Comparison of ENCODE assay signal across 20 cellular contexts in genomic region chr5:8934455-8934854, GRCh38.
DNase-seq lines count a peak whose midpoint lies in the region; ATAC-seq, FAIRE-seq and TF ChIP-seq lines count a peak whose summit lies in the region.
"Had no signal": no experiment of that assay in that cellular context is flagged by ENCODE, and none has a peak within 500 bp of the region (broad histone marks: within the 10 kb centered on the region; RNA-seq: fewer than 3 reads in every experiment).

No MANE protein-coding gene starts in this region.

- H3K27me3 ChIP-seq in mammary epithelial cell (ENCODE audit: insufficient read depth, low read length) (no peaks in the 10 kb centered on the region), WERI-Rb-1 (ENCODE audit: insufficient read depth, low read depth, severe bottlenecking) (no peaks in the 10 kb centered on the region)
- H3K27me3 ChIP-seq: BLaER1 treated with 17β-estradiol and CSF1 and Interleukin-3, amounts not matched to agents 10 nM and 100 nM had no signal

- H3K4me1 ChIP-seq in mammary epithelial cell (ENCODE audit: insufficient read depth, low read length): no peaks in the 10 kb centered on the region
- H3K4me1 ChIP-seq: A549; BLaER1 treated with 17β-estradiol and CSF1 and Interleukin-3, amounts not matched to agents 10 nM and 100 nM had no signal

- peaks cover 4% of the 10 kb centered on the region for H3K9me3 Mint-ChIP-seq in MCF 10A (ENCODE audit: unreplicated experiment)
- peaks cover 8 to 42% (median 20%) of the 10 kb centered on the region in 3 donors for H3K9me3 Mint-ChIP-seq in T-cell

- dilution Hi-C loops in mammary epithelial cell (cut with HindIII; ENCODE audit: low sequenced_read_pairs): no loop called here

- H3K27me3 Mint-ChIP-seq in MCF 10A (ENCODE audit: insufficient read depth, unreplicated experiment) (no peaks in the 10 kb centered on the region), T-cell (no peaks in the 10 kb centered on the region)

- CTCF ChIA-PET in mammary epithelial cell (lab: Charles Lee; ENCODE audit: low non-redundant PET): no interaction called here
- CTCF ChIA-PET in MCF 10A (lab: Yijun Ruan, JAX): no interaction called here
- CTCF ChIA-PET in T-cell (lab: Charles Lee): no interaction called here

- no peak for ATAC-seq in T-cell (replicated peaks in 1 of 4)
- ATAC-seq in HG03354 (IDR thresholded peaks at IDR 0.05; ENCODE audit: poor library complexity, severe bottlenecking, unreplicated experiment): no peak
- ATAC-seq: A549; CD8-positive, alpha-beta T cell; GM12878; HepG2 had no signal

- H3K79me2 ChIP-seq in mammary epithelial cell (ENCODE audit: insufficient read depth, low read length): no peaks in the 10 kb centered on the region

- TF ChIP-seq CTCF in mammary epithelial cell (conservative IDR thresholded peaks at IDR 0.05 in 1 of 2, IDR thresholded peaks at IDR 0.05 in 1 of 2; ENCODE audit: extremely low read depth in 1 of 2, insufficient read depth in 1 of 2, low read depth in 1 of 2, low read length in 2 of 2) (no peak), MCF 10A (IDR thresholded peaks at IDR 0.05; ENCODE audit: unreplicated experiment) (no peak), epithelial cell of esophagus (IDR thresholded peaks at IDR 0.05; ENCODE audit: insufficient read depth, low read depth, low read length, missing control alignments) (no peak), WERI-Rb-1 (IDR thresholded peaks at IDR 0.05; ENCODE audit: low read depth, low read length) (no peak)

- no peak overlapping the region for H2AFZ ChIP-seq in mammary epithelial cell (ENCODE audit: low read depth, low read length)

- DNase-seq in mammary epithelial cell: peak; percentile 12
- DNase-seq in MCF 10A (ENCODE audit: unreplicated experiment): no peak
- peak; percentile 40 for DNase-seq in epithelial cell of esophagus (ENCODE audit: low read depth)
- peak; percentile 62 for DNase-seq in islet precursor cell
- no peak for DNase-seq in urothelium cell line (ENCODE audit: low spot score)
- DNase-seq in WERI-Rb-1: no peak
- no peak for DNase-seq in T-cell
- DNase-seq: Calu3; CD8-positive, alpha-beta T cell; DMS79 treated with DMSO at 0.1 percent for 48 hours; EL; H9 had no signal

- H3K4me2 ChIP-seq in mammary epithelial cell (ENCODE audit: insufficient read depth, low read depth, low read length): no peak overlapping the region
- H3K4me2 ChIP-seq: A549; BLaER1 treated with 17β-estradiol and CSF1 and Interleukin-3, amounts not matched to agents 10 nM and 100 nM had no signal

- H4K20me1 ChIP-seq in mammary epithelial cell (ENCODE audit: insufficient read depth, low read length): no peaks in the 10 kb centered on the region
- H4K20me1 ChIP-seq: BLaER1 treated with 17β-estradiol and CSF1 and Interleukin-3, amounts not matched to agents 10 nM and 100 nM had no signal

- FAIRE-seq in urothelium cell line (lab: Jason Lieb, UNC): peak; percentile 13
- FAIRE-seq: A549, GM12878, GM19239, H1, HepG2 had no signal

- no TSS peak for BruUV-seq in mammary epithelial cell (replicated peaks; lab: Mats Ljungman, UMichigan)
- BruUV-seq in MCF 10A (replicated peaks; lab: Mats Ljungman, UMichigan): no TSS peak

- WGBS in mammary epithelial cell (ENCODE audit: low coverage, missing lambda C conversion rate): 18% methylated on average over 1 of the region's 1 CpG

- H3K4me3 ChIP-seq in mammary epithelial cell (replicated peaks in 1 of 3; ENCODE audit: insufficient read depth in 1 of 3, low read depth in 2 of 3, low read length in 3 of 3) (no peak overlapping the region), epithelial cell of esophagus (ENCODE audit: low read length) (no peak overlapping the region), WERI-Rb-1 (ENCODE audit: low read depth, low read length) (no peak overlapping the region)
- H3K4me3 ChIP-seq: A549; BLaER1 treated with 17β-estradiol and CSF1 and Interleukin-3, amounts not matched to agents 10 nM and 100 nM; GM12878 had no signal

- H3K4me1 Mint-ChIP-seq in MCF 10A (ENCODE audit: insufficient read depth, unreplicated experiment) (no peaks in the 10 kb centered on the region), T-cell (no peaks in the 10 kb centered on the region)
- H3K4me1 Mint-ChIP-seq: H9 had no signal

- POLR2A ChIA-PET in MCF 10A (lab: Yijun Ruan, JAX): interaction anchor here (0.9 kb wide), 1 partner anchor 79 kb away, joined by 3 read pairs; no protein-coding TSS in a partner anchor
- POLR2A ChIA-PET in T-cell (lab: Charles Lee): no interaction called here

- H3K36me3 ChIP-seq in mammary epithelial cell (ENCODE audit: insufficient read depth, low read length): no peaks in the 10 kb centered on the region
- H3K36me3 ChIP-seq in WERI-Rb-1: no peaks in the 10 kb centered on the region
- H3K36me3 ChIP-seq: BLaER1 treated with 17β-estradiol and CSF1 and Interleukin-3, amounts not matched to agents 10 nM and 100 nM had no signal

- H3K36me3 Mint-ChIP-seq in MCF 10A (ENCODE audit: insufficient read depth, unreplicated experiment) (no peaks in the 10 kb centered on the region), T-cell (no peaks in the 10 kb centered on the region)
- H3K36me3 Mint-ChIP-seq: CD8-positive, alpha-beta T cell had no signal

- in situ Hi-C loops in mammary epithelial cell (cut with MboI; ENCODE audit: low sequenced_read_pairs in 2 of 2): no loop called here

- H3K9ac ChIP-seq in mammary epithelial cell (ENCODE audit: insufficient read depth, low read length): no peak overlapping the region
- H3K9ac ChIP-seq: BLaER1 treated with 17β-estradiol and CSF1 and Interleukin-3, amounts not matched to agents 10 nM and 100 nM had no signal

- no peaks in the 10 kb centered on the region for H3K9me3 ChIP-seq in mammary epithelial cell (replicated peaks; ENCODE audit: insufficient read depth, low read length)
- peaks cover 7% of the 10 kb centered on the region for H3K9me3 ChIP-seq in WERI-Rb-1 (ENCODE audit: severe bottlenecking)
- H3K9me3 ChIP-seq: A549 had no signal

- H3K4me3 Mint-ChIP-seq in MCF 10A (ENCODE audit: unreplicated experiment): no peak overlapping the region
- no peak overlapping the region for H3K4me3 Mint-ChIP-seq in T-cell
- H3K4me3 Mint-ChIP-seq: CD8-positive, alpha-beta T cell; H9 had no signal

- intact Hi-C loops in mammary epithelial cell (cut with micrococcal nuclease): no loop called here
- intact Hi-C loops in MCF 10A (cut with micrococcal nuclease): no loop called here

- H3K27ac Mint-ChIP-seq in MCF 10A (ENCODE audit: low read depth, unreplicated experiment) (no peak overlapping the region), T-cell (no peak overlapping the region)
- H3K27ac Mint-ChIP-seq: CD8-positive, alpha-beta T cell had no signal

- H3K27ac ChIP-seq in mammary epithelial cell (ENCODE audit: insufficient read depth, low read depth, low read length) (no peak overlapping the region), WERI-Rb-1 (no peak overlapping the region)
- H3K27ac ChIP-seq: 22Rv1; A549; BLaER1 treated with 17β-estradiol and CSF1 and Interleukin-3, amounts not matched to agents 10 nM and 100 nM had no signal

Comparison
In these comparisons a context has a peak if more than half of its experiments do, and no peak if none do; other contexts are left out.
1. DNase-seq: peak in mammary epithelial cell (single experiment), epithelial cell of esophagus (single experiment) and islet precursor cell (single experiment); none in MCF 10A (single experiment), urothelium cell line (single experiment), WERI-Rb-1 (single experiment) and T-cell (0 of 34).